In the genomic region with DNA sequence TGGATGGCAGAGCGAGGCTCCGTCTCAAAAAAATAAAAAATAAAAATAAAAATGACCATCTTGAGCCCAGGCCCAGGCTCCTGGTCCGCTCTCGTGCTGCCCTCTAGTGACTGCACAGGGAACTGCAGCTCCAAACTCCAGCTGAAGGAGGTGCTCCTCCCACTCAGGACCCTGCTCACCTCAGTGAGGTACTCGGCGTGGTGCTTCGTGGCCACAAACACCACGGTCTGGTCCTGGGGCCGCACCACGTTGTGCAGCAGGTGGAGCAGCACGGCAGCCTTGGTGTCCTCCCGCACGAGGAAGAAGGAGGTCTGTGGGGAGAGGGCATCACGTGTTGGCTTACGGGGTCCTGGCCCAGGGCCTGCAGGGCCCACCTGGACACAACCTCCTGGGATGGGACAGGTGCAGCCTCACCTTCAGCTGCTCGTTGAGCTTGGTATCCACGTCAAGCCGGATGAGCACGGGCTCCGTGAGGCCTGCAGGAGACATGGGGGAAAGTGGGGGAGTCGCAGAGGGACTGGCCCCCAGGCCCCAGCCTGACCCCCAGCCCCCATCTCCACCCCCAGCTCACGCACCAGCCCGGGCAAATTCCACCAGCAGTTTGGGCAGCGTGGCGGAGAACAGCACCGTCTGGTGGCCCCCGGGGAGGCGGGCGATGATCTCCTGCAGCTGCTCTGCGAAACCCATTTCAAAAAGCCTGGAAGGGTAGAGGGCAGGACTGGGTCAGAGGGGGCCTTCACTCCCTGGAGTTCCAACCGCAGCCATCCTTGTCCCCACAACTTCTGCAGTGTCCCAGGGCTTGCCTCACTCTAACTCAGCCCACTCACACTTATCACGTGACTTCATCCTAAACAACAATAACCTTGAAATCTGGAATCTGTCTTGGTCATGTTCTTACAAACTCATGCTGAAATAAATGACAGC, we compare ENCODE assay signal across 8 cellular contexts.
DNase-seq lines count a peak whose midpoint lies in the region; ATAC-seq and TF ChIP-seq lines count a peak whose summit lies in the region.

No MANE protein-coding gene starts in this region.

- ATAC-seq in GM18909 (IDR thresholded peaks at IDR 0.05; ENCODE audit: poor library complexity, unreplicated experiment) = no peak

- in situ Hi-C loops in astrocyte of the cerebellum (cut with HindIII; ENCODE audit: low sequenced_read_pairs) = loop anchor here (25.0 kb wide), 1 partner anchor 112 kb away; the partner anchor contains the start of gene DTX1

- H3K4me3 ChIP-seq in astrocyte of the cerebellum (ENCODE audit: low read depth, low read length) = no peak overlapping the region

- TF ChIP-seq CTCF in astrocyte of the cerebellum (IDR thresholded peaks at IDR 0.05; ENCODE audit: low read depth, low read length, missing control alignments) = peak; percentile 98

- DNase-seq in NCI-H146 (lab: John Stamatoyannopoulos, UW) = peak; percentile 34
- DNase-seq in NCI-H146 treated with DMSO at 0.1 percent for 48 hours (lab: John Stamatoyannopoulos, UW; ENCODE audit: unreplicated experiment) = no peak
- peak in 59 of 76 experiments; percentile 7 to 77 (median 42) for DNase-seq in HUDEP-2 (lab: John Stamatoyannopoulos, UW; ENCODE audit: unreplicated experiment in 76 of 76)
- DNase-seq in T-helper 9 cell = peak; percentile 80
- no peak for DNase-seq in astrocyte of the cerebellum (ENCODE audit: low read depth)
- peak; percentile 95 for DNase-seq in iPS-NIHi11 (ENCODE audit: low spot score)
- DNase-seq in stimulated activated CD4-positive, alpha-beta T cell treated with anti-CD3 and anti-CD28 coated beads, Interleukin-15, amount 100 ng/mL, for 1 hour (ENCODE audit: low read depth in 1 of 2, low spot score in 1 of 2) = peak; percentile 45 to 69

Comparison
In these comparisons a context has a peak if more than half of its experiments do, and no peak if none do; other contexts are left out.
1. DNase-seq: peak in NCI-H146 (single experiment), HUDEP-2 (59 of 76), T-helper 9 cell (single experiment), iPS-NIHi11 (single experiment) and stimulated activated CD4-positive, alpha-beta T cell treated with anti-CD3 and anti-CD28 coated beads, Interleukin-15, amount 100 ng/mL, for 1 hour (2 of 2); none in NCI-H146 treated with DMSO at 0.1 percent for 48 hours (single experiment) and astrocyte of the cerebellum (single experiment).